In the genomic region with DNA sequence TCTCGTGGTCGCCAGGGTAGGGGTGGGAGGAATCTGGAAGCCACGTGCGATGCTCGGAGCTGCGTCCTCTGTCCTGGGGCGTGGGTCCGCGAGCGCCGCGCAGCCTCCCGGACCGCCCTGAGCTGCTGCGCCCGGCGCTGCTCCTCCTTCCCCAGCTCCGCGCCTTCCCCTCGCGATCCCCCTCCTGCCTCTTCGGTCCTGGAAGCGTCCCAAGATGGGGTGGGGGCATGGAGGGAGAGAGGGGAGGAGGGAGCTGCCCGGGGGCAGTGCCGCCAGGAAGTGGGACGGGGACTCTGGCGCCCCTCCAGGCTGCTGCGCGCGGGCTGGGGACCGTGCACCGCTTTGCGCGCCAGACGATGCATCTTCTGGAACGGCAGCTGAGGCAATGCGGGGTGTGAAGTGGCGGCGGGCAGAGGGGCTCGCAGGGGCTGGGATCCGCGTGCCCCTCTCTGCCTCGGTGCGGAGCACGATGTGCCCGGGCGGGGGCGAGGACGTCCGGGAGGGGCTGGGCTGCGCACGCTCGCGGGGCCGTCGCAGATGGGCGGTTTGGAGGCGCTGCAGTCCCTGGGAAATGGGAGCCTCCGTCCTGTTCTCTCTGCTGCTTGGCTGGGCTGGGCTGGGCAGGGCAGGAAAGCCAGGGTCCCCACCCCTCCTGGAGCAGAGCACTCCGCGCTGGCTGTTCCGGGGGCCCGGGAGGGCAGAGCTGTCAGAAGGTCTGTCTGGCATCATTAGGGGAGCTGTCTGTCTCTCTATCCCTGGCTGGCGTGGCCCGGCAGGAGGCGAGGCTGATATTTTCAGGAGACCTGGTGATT, we compare ENCODE assay signal across 8 cellular contexts.
DNase-seq lines count a peak whose midpoint lies in the region; ATAC-seq and TF ChIP-seq lines count a peak whose summit lies in the region.

No MANE protein-coding gene starts in this region.

- DNase-seq in NCI-H524 (lab: John Stamatoyannopoulos, UW) (peak; percentile 95 to 96), neural progenitor cell (ENCODE audit: low spot score) (peak; percentile 86), SKM-1 (lab: John Stamatoyannopoulos, UW; ENCODE audit: unreplicated experiment) (no peak), lower leg skin (ENCODE audit: low spot score in 2 of 2) (no peak), NCI-H187 treated with DMSO at 0.1 percent for 48 hours (lab: John Stamatoyannopoulos, UW) (no peak), GM13976 (ENCODE audit: low spot score) (no peak)
- no peak for DNase-seq in central memory CD8-positive, alpha-beta T cell (ENCODE audit: low spot score in 2 of 2)

- no peaks in the 10 kb centered on the region for H3K36me3 ChIP-seq in neural progenitor cell

- peak overlapping the region; percentile 88 for H3K4me2 ChIP-seq in neural progenitor cell

- H3K79me2 ChIP-seq in neural progenitor cell (ENCODE audit: low read depth), result no peaks in the 10 kb centered on the region

- H3K4me3 Mint-ChIP-seq in central memory CD8-positive, alpha-beta T cell, result peak overlapping the region; percentile 7
- H3K4me3 Mint-ChIP-seq in neural progenitor cell, result peak overlapping the region; percentile 80

- H3K27ac Mint-ChIP-seq in central memory CD8-positive, alpha-beta T cell (ENCODE audit: low read depth), result no peak overlapping the region
- no peak overlapping the region for H3K27ac Mint-ChIP-seq in neural progenitor cell

- 0 out of 2 replicates have a peak, but pooled peaks have one; percentile 9 for TF ChIP-seq CTCF in GM12875 (IDR thresholded peaks at IDR 0.05; ENCODE audit: borderline replicate concordance, insufficient read depth, low read depth, low read length)
- TF ChIP-seq CTCF in neural progenitor cell (IDR thresholded peaks at IDR 0.05), result peak; percentile 68
- TF ChIP-seq CTCF in lower leg skin (IDR thresholded peaks at IDR 0.05), result no peak
- TF ChIP-seq CTCF in GM13976 (IDR thresholded peaks at IDR 0.05; ENCODE audit: borderline replicate concordance, control extremely low read depth, extremely low read depth, insufficient read depth, missing control alignments), result no peak

- intact Hi-C loops in lower leg skin (cut with DNase I; ENCODE audit: low total_unique reads), result no loop called here

- H4K20me1 ChIP-seq in neural progenitor cell (ENCODE audit: low read depth), result no peaks in the 10 kb centered on the region

- no peaks in the 10 kb centered on the region for H3K4me1 ChIP-seq in neural progenitor cell

- peaks cover 6% of the 10 kb centered on the region for H3F3A ChIP-seq in neural progenitor cell (ENCODE audit: low read depth)

- no peak overlapping the region for H3K27ac ChIP-seq in neural progenitor cell

- peaks cover 1% of the 10 kb centered on the region for H3K36me3 Mint-ChIP-seq in central memory CD8-positive, alpha-beta T cell (ENCODE audit: insufficient read depth)
- no peaks in the 10 kb centered on the region for H3K36me3 Mint-ChIP-seq in neural progenitor cell

- TF ChIP-seq POLR2A in lower leg skin (IDR thresholded peaks at IDR 0.05), result no peak

- peaks cover 17% of the 10 kb centered on the region for H3K27me3 Mint-ChIP-seq in central memory CD8-positive, alpha-beta T cell
- peaks cover 9% of the 10 kb centered on the region for H3K27me3 Mint-ChIP-seq in neural progenitor cell (ENCODE audit: insufficient read depth, low read depth)

- no peaks in the 10 kb centered on the region for H3K9me3 Mint-ChIP-seq in central memory CD8-positive, alpha-beta T cell
- H3K9me3 Mint-ChIP-seq in neural progenitor cell, result peaks cover 15% of the 10 kb centered on the region

- no peak overlapping the region for H3K4me3 ChIP-seq in GM12875 (ENCODE audit: low read depth, low read length)
- peak overlapping the region; percentile 55 for H3K4me3 ChIP-seq in neural progenitor cell
- no peak overlapping the region for H3K4me3 ChIP-seq in lower leg skin (ENCODE audit: low read depth, poor library complexity, severe bottlenecking)

- no peaks in the 10 kb centered on the region for H3K9me3 ChIP-seq in neural progenitor cell (ENCODE audit: low read depth)

- in situ Hi-C loops in GM13976 (cut with MboI; ENCODE audit: low sequenced_read_pairs, unreplicated experiment), result no loop called here

- H2AFZ ChIP-seq in neural progenitor cell (replicated peaks), result peak overlapping the region; percentile 99

- H3K4me1 Mint-ChIP-seq in central memory CD8-positive, alpha-beta T cell, result no peaks in the 10 kb centered on the region
- peaks cover 15% of the 10 kb centered on the region for H3K4me1 Mint-ChIP-seq in neural progenitor cell

- ATAC-seq in central memory CD8-positive, alpha-beta T cell (replicated peaks; ENCODE audit: extremely low read depth, poor library complexity, severe bottlenecking), result no peak

- WGBS in lower leg skin, 2 donors, result 1 to 4% methylated on average over 14 to 28 of the region's 66 CpGs

- no peak overlapping the region for H3K9ac ChIP-seq in neural progenitor cell

- peaks cover 32% of the 10 kb centered on the region for H3K27me3 ChIP-seq in neural progenitor cell

Comparison
In these comparisons a context has a peak if more than half of its experiments do, and no peak if none do; other contexts are left out.
1. CTCF ChIP-seq: peak in GM12875 (single experiment) and neural progenitor cell (single experiment); none in lower leg skin (0 of 3) and GM13976 (single experiment).
2. DNase-seq: peak in NCI-H524 (2 of 2) and neural progenitor cell (single experiment); none in central memory CD8-positive, alpha-beta T cell (0 of 2), SKM-1 (single experiment), lower leg skin (0 of 2), NCI-H187 treated with DMSO at 0.1 percent for 48 hours (single experiment) and GM13976 (single experiment).